ENCODE assay signal across 21 cellular contexts in genomic region chr17:35515027-35515426, GRCh38. TPM values are rescaled to one million over a fixed set of nuclear protein-coding genes. Genes with fewer than 3 reads are reported as not detected.
A peak's percentile ranks its signal among the peaks of the same experiment; 100 is the strongest.
DNase-seq lines count a peak whose midpoint lies in the region; ATAC-seq, FAIRE-seq and TF ChIP-seq lines count a peak whose summit lies in the region.
"Had no signal": no experiment of that assay in that cellular context is flagged by ENCODE, and none has a peak within 500 bp of the region (broad histone marks: within the 10 kb centered on the region; RNA-seq: fewer than 3 reads in every experiment).

No MANE protein-coding gene starts in this region.

- H3K4me3 Mint-ChIP-seq in activated T-cell treated with anti-CD3 and anti-CD28 coated beads, Interleukin-2, amount 50 U/mL, for 24 hours = no peak overlapping the region
- no peak overlapping the region for H3K4me3 Mint-ChIP-seq in activated T-cell treated with anti-CD3 and anti-CD28 coated beads, Interleukin-2, amount 50 U/mL, for 72 hours
- H3K4me3 Mint-ChIP-seq in CD8-positive, alpha-beta T cell = no peak overlapping the region
- H3K4me3 Mint-ChIP-seq in neural crest cell = no peak overlapping the region

- SMC1A ChIA-PET in GM12878 (lab: Charles Lee; ENCODE audit: uncharacterized antibody, unreplicated experiment) = interaction anchor here (0.9 to 1.0 kb wide), 3 partner anchors 9 to 85 kb away, joined by 3 to 4 read pairs (median 4); no protein-coding TSS in a partner anchor

- peaks cover 25% of the 10 kb centered on the region for H3K4me1 ChIP-seq in CD8-positive, alpha-beta T cell (ENCODE audit: insufficient read depth, low read length)
- no peaks in the 10 kb centered on the region for H3K4me1 ChIP-seq in GM12878 (ENCODE audit: control insufficient read depth, insufficient read depth, low read length)

- CTCF ChIA-PET in CD8-positive, alpha-beta T cell (lab: Charles Lee) = interaction anchor here (1.5 kb wide), 1 partner anchor 39 kb away, joined by 5 read pairs; no protein-coding TSS in a partner anchor
- CTCF ChIA-PET in GM12878 (lab: Yijun Ruan, JAX) = interaction anchor here (1.0 to 1.1 kb wide), 2 partner anchors 13 to 206 kb away, joined by 3 read pairs; no protein-coding TSS in a partner anchor

- no peak for DNase-seq in activated T-cell treated with anti-CD3 and anti-CD28 coated beads, Interleukin-2, amount 50 U/mL, for 24 hours
- DNase-seq in activated T-cell treated with anti-CD3 and anti-CD28 coated beads, Interleukin-2, amount 50 U/mL, for 72 hours = no peak
- no peak for DNase-seq in CD8-positive, alpha-beta T cell
- DNase-seq in GM12878 (ENCODE audit: low read depth, low spot score) (no peak), neural crest cell (ENCODE audit: low read depth, low spot score) (no peak), OCI-M2 (lab: John Stamatoyannopoulos, UW; ENCODE audit: unreplicated experiment) (no peak)
- DNase-seq: C1 segment of cervical spinal cord, Caco-2, GF-D8, GM23248, NCI-H1105 treated with DMSO at 0.1 percent for 48 hours, NCI-H187, NCI-H2107, NCI-H2227 treated with DMSO at 0.1 percent for 48 hours, NCI-H510A treated with DMSO at 0.1 percent for 48 hours, NCI-H774, SHP77 had no signal

- TF ChIP-seq CTCF in CD8-positive, alpha-beta T cell (IDR thresholded peaks at IDR 0.05) = no peak
- TF ChIP-seq CTCF in GM12878 (IDR thresholded peaks at IDR 0.05 in 2 of 3, conservative IDR thresholded peaks at IDR 0.05 in 1 of 3; ENCODE audit: control insufficient read depth in 2 of 3, extremely low read depth in 1 of 3, insufficient read depth in 1 of 3, low read depth in 3 of 3, low read length in 3 of 3) (no peak), neural crest cell (conservative IDR thresholded peaks at IDR 0.05) (no peak)

- no peaks in the 10 kb centered on the region for H3K9me3 Mint-ChIP-seq in activated T-cell treated with anti-CD3 and anti-CD28 coated beads, Interleukin-2, amount 50 U/mL, for 24 hours
- no peaks in the 10 kb centered on the region for H3K9me3 Mint-ChIP-seq in activated T-cell treated with anti-CD3 and anti-CD28 coated beads, Interleukin-2, amount 50 U/mL, for 72 hours
- H3K9me3 Mint-ChIP-seq in CD8-positive, alpha-beta T cell = no peaks in the 10 kb centered on the region
- H3K9me3 Mint-ChIP-seq in neural crest cell = no peaks in the 10 kb centered on the region

- H3K27me3 Mint-ChIP-seq in activated T-cell treated with anti-CD3 and anti-CD28 coated beads, Interleukin-2, amount 50 U/mL, for 24 hours = no peaks in the 10 kb centered on the region
- H3K27me3 Mint-ChIP-seq in activated T-cell treated with anti-CD3 and anti-CD28 coated beads, Interleukin-2, amount 50 U/mL, for 72 hours (ENCODE audit: low read depth) = no peaks in the 10 kb centered on the region
- H3K27me3 Mint-ChIP-seq in CD8-positive, alpha-beta T cell (ENCODE audit: low read depth) = no peaks in the 10 kb centered on the region
- peaks cover 76% of the 10 kb centered on the region for H3K27me3 Mint-ChIP-seq in neural crest cell (ENCODE audit: low read depth)

- H3K4me1 Mint-ChIP-seq in activated T-cell treated with anti-CD3 and anti-CD28 coated beads, Interleukin-2, amount 50 U/mL, for 24 hours (ENCODE audit: low read depth) = peaks cover 73% of the 10 kb centered on the region
- H3K4me1 Mint-ChIP-seq in activated T-cell treated with anti-CD3 and anti-CD28 coated beads, Interleukin-2, amount 50 U/mL, for 72 hours (ENCODE audit: low read depth) = peaks cover 84% of the 10 kb centered on the region
- peaks cover 83% of the 10 kb centered on the region for H3K4me1 Mint-ChIP-seq in CD8-positive, alpha-beta T cell (ENCODE audit: low read depth)
- no peaks in the 10 kb centered on the region for H3K4me1 Mint-ChIP-seq in neural crest cell

- RAD21 ChIA-PET in GM12878 (lab: Charles Lee; ENCODE audit: unreplicated experiment) = no interaction called here

- FAIRE-seq in GM12878 (lab: Jason Lieb, UNC) = no peak

- peaks cover 6% of the 10 kb centered on the region for H3K36me3 ChIP-seq in CD8-positive, alpha-beta T cell (ENCODE audit: insufficient read depth, low read length)
- H3K36me3 ChIP-seq in GM12878 (ENCODE audit: control insufficient read depth in 2 of 2, insufficient read depth in 2 of 2, low read length in 1 of 2) = peaks cover 0 to 9% of the 10 kb centered on the region in 2 experiments; a peak in 3 of 4 replicates

- TF ChIP-seq POLR2A in GM12878 (IDR thresholded peaks at IDR 0.05; ENCODE audit: low read depth, low read length) = no peak

- in situ Hi-C loops in GM12878 (cut with MboI) = no loop called here

- no peak overlapping the region for H3K27ac ChIP-seq in CD8-positive, alpha-beta T cell (ENCODE audit: low read depth, low read length)
- no peak overlapping the region for H3K27ac ChIP-seq in GM12878 (ENCODE audit: control insufficient read depth, insufficient read depth)
- H3K27ac ChIP-seq: GM23248 had no signal

- H3K36me3 Mint-ChIP-seq in activated T-cell treated with anti-CD3 and anti-CD28 coated beads, Interleukin-2, amount 50 U/mL, for 24 hours (ENCODE audit: low read depth) = peaks cover 85% of the 10 kb centered on the region
- H3K36me3 Mint-ChIP-seq in activated T-cell treated with anti-CD3 and anti-CD28 coated beads, Interleukin-2, amount 50 U/mL, for 72 hours (ENCODE audit: insufficient read depth in 2 of 2) = peaks cover 28 to 57% of the 10 kb centered on the region in 2 donors
- peaks cover 87% of the 10 kb centered on the region for H3K36me3 Mint-ChIP-seq in CD8-positive, alpha-beta T cell
- H3K36me3 Mint-ChIP-seq in neural crest cell (ENCODE audit: low read depth) = no peaks in the 10 kb centered on the region

- POLR2A ChIA-PET in CD8-positive, alpha-beta T cell (lab: Charles Lee) = no interaction called here
- POLR2A ChIA-PET in GM12878 (lab: Charles Lee) = interaction anchor here (0.6 kb wide), 1 partner anchor 59 kb away, joined by 6 read pairs; no protein-coding TSS in a partner anchor

- intact Hi-C loops in CD8-positive, alpha-beta T cell (cut with DNase I, micrococcal nuclease) = no loop called here
- intact Hi-C loops in GM12878 (cut with micrococcal nuclease; ENCODE audit: unreplicated experiment) = no loop called here

- BruUV-seq in GM12878 (replicated peaks; lab: Mats Ljungman, UMichigan) = TSS peak; percentile 3

- no peak overlapping the region for H2AFZ ChIP-seq in GM12878 (ENCODE audit: control insufficient read depth, low read depth, low read length)
- H2AFZ ChIP-seq: GM23248 had no signal

- WGBS in GM12878 (ENCODE audit: insufficient coverage, insufficient replicate concordance, low lambda C conversion rate, missing lambda C conversion rate) = 92% methylated on average over 21 of the region's 21 CpGs

- no peak for TF ChIP-seq EP300 in GM12878 (IDR thresholded peaks at IDR 0.05; ENCODE audit: borderline replicate concordance in 1 of 2, control insufficient read depth in 1 of 2, low read depth in 2 of 2, low read length in 2 of 2)

- no peak for ATAC-seq in activated T-cell treated with anti-CD3 and anti-CD28 coated beads, Interleukin-2, amount 50 U/mL, for 72 hours (replicated peaks in 1 of 2)
- ATAC-seq in CD8-positive, alpha-beta T cell = no peak
- no peak for ATAC-seq in GM12878
- no peak for ATAC-seq in HG02884 (IDR thresholded peaks at IDR 0.05; ENCODE audit: unreplicated experiment)
- ATAC-seq: HCT116 had no signal

- no peak overlapping the region for H3K4me3 ChIP-seq in CD8-positive, alpha-beta T cell (ENCODE audit: low read depth, low read length)
- H3K4me3 ChIP-seq in GM12878 = no peak overlapping the region
- H3K4me3 ChIP-seq: GM23248 had no signal

- no peaks in the 10 kb centered on the region for H3K27me3 ChIP-seq in CD8-positive, alpha-beta T cell (ENCODE audit: insufficient read depth, low read length)
- H3K27me3 ChIP-seq in GM12878 (replicated peaks in 1 of 2; ENCODE audit: control insufficient read depth in 2 of 2, insufficient read depth in 2 of 2, low read length in 1 of 2) = no peaks in the 10 kb centered on the region

- H3K9me3 ChIP-seq in CD8-positive, alpha-beta T cell (ENCODE audit: low read length) = no peaks in the 10 kb centered on the region
- H3K9me3 ChIP-seq in GM12878 (replicated peaks; ENCODE audit: control insufficient read depth, insufficient read depth, low read length) = no peaks in the 10 kb centered on the region; the same call in 2 of the 3 replicates
- H3K9me3 ChIP-seq: Caco-2 had no signal

- H3K27ac Mint-ChIP-seq in activated T-cell treated with anti-CD3 and anti-CD28 coated beads, Interleukin-2, amount 50 U/mL, for 24 hours = peak overlapping the region; percentile 41
- no peak overlapping the region for H3K27ac Mint-ChIP-seq in activated T-cell treated with anti-CD3 and anti-CD28 coated beads, Interleukin-2, amount 50 U/mL, for 72 hours
- H3K27ac Mint-ChIP-seq in CD8-positive, alpha-beta T cell = peak overlapping the region; percentile 77
- H3K27ac Mint-ChIP-seq in neural crest cell (ENCODE audit: unreplicated experiment) = peak overlapping the region; percentile 38

- TF ChIP-seq RAD21 in GM12878 (IDR thresholded peaks at IDR 0.05; ENCODE audit: insufficient read depth, low read depth, low read length) = no peak

- no peak overlapping the region for H3K9ac ChIP-seq in GM12878 (ENCODE audit: control insufficient read depth, insufficient read depth, low read length)
- H3K9ac ChIP-seq: GM23248 had no signal

- peaks cover 18% of the 10 kb centered on the region for H3K79me2 ChIP-seq in GM12878 (ENCODE audit: control insufficient read depth, insufficient read depth, low read length)

- no peak overlapping the region for H3K4me2 ChIP-seq in GM12878 (ENCODE audit: control insufficient read depth, insufficient read depth)

- no peaks in the 10 kb centered on the region; the same call in 1 of the 2 replicates for H4K20me1 ChIP-seq in GM12878 (ENCODE audit: control insufficient read depth, insufficient read depth)

RNA-seq across cellular contexts. Expression of gene SLFN12L, which starts 22.5 kb away (rescaled TPM):
- 10 to 100 TPM; 59.0 to 73.6 TPM for total RNA-seq in activated T-cell treated with anti-CD3 and anti-CD28 coated beads, Interleukin-2, amount 50 U/mL, for 72 hours
- total RNA-seq in CD8-positive, alpha-beta T cell = 10 to 100 TPM; 39.8 to 41.4 TPM
- 39.1 and 45.9 TPM in 2 replicates for total RNA-seq in GM12878 (2013; cell fraction: nucleolus; rRNA removed)
- total RNA-seq in GM12878 (2014; rRNA removed) (12.0 and 15.6 TPM in 2 replicates), GM12878 (2014; rRNA removed; fragmentation: Illumina TruSeq; extraction: Trizol) (15.2 and 16.6 TPM in 2 replicates), GM12878 (2021) (10.4 and 11.9 TPM in 2 replicates), neural crest cell (not detected in 2 replicates)
- polyA plus RNA-seq in GM12878 (2011; ENCODE audit: low read depth) = 3.4 TPM
- polyA plus RNA-seq in GM12878 (2011; rRNA removed) (21.3 and 28.3 TPM in 2 replicates), GM12878 (2014; fragmentation: Illumina TruSeq; extraction: Trizol) (8.3 and 8.8 TPM in 2 replicates), GM12878 (2014; fragmentation: Nextera tagmentation; extraction: Ambion mirVana) (1 to 10 TPM; 1.0 to 2.5 TPM), GM12878 (2014; rRNA removed) (9.2 and 11.8 TPM in 2 replicates), GM12878 (2016; fragmentation: Nextera tagmentation; extraction: Ambion mirVana) (1 to 10 TPM; 4.8 to 4.9 TPM)
- polyA plus RNA-seq in GM12878 (2011; cell fraction: cytosol; rRNA removed) = 11.8 and 12.2 TPM in 2 replicates
- 28.7 and 34.1 TPM in 2 replicates for polyA plus RNA-seq in GM12878 (2011; cell fraction: nucleus; rRNA removed)
- 3.9 and 5.5 TPM in 2 replicates for polyA plus RNA-seq in GM12878 (2012)
- 49.7 and 52.6 TPM in 2 replicates for polyA minus RNA-seq in GM12878 (2011; rRNA and poly(A)+ RNA removed)
- 13.9 and 18.2 TPM in 2 replicates for polyA minus RNA-seq in GM12878 (2011; cell fraction: cytosol; rRNA and poly(A)+ RNA removed)
- polyA minus RNA-seq in GM12878 (2011; cell fraction: nucleus; rRNA and poly(A)+ RNA removed) = 41.8 and 59.0 TPM in 2 replicates
- total RNA-seq: Caco-2, RPMI7951 had no signal
- polyA plus RNA-seq: GM23248 had no signal

RNA-seq across cellular contexts. Expression of gene SLFN14, which starts 45.6 kb away (rescaled TPM):
- total RNA-seq in activated T-cell treated with anti-CD3 and anti-CD28 coated beads, Interleukin-2, amount 50 U/mL, for 72 hours = not detected
- total RNA-seq in CD8-positive, alpha-beta T cell = not detected
- not detected in 2 replicates for total RNA-seq in GM12878 (2013; cell fraction: nucleolus; rRNA removed)
- total RNA-seq in GM12878 (2014; rRNA removed) (0.06 TPM in 1 of 2 replicates, not detected in the other), GM12878 (2014; rRNA removed; fragmentation: Illumina TruSeq; extraction: Trizol) (not detected in 2 replicates), GM12878 (2021) (not detected in 2 replicates), neural crest cell (not detected in 2 replicates)
- 0.50 TPM for polyA plus RNA-seq in GM12878 (2011; ENCODE audit: low read depth)
- polyA plus RNA-seq in GM12878 (2011; rRNA removed) (not detected in 2 replicates), GM12878 (2014; fragmentation: Illumina TruSeq; extraction: Trizol) (0.05 TPM in 1 of 2 replicates, not detected in the other), GM12878 (2014; fragmentation: Nextera tagmentation; extraction: Ambion mirVana) (under 1 TPM; 0.06 to 0.11 TPM), GM12878 (2014; rRNA removed) (not detected in 2 replicates), GM12878 (2016; fragmentation: Nextera tagmentation; extraction: Ambion mirVana) (not detected)
- polyA plus RNA-seq in GM12878 (2011; cell fraction: cytosol; rRNA removed) = not detected in 2 replicates
- polyA plus RNA-seq in GM12878 (2011; cell fraction: nucleus; rRNA removed) = not detected in 2 replicates
- polyA plus RNA-seq in GM12878 (2012) = 0.38 and 0.51 TPM in 2 replicates
- not detected in 2 replicates for polyA minus RNA-seq in GM12878 (2011; rRNA and poly(A)+ RNA removed)
- polyA minus RNA-seq in GM12878 (2011; cell fraction: cytosol; rRNA and poly(A)+ RNA removed) = not detected in 2 replicates
- polyA minus RNA-seq in GM12878 (2011; cell fraction: nucleus; rRNA and poly(A)+ RNA removed) = not detected in 2 replicates
- total RNA-seq: A673, Caco-2, GM23248, RPMI7951 had no signal
- polyA plus RNA-seq: GM23248 had no signal

Comparison
In these comparisons a context has a peak if more than half of its experiments do, and no peak if none do; other contexts are left out.
1. RNA of gene SLFN12L, which starts 22.5 kb away (total RNA-seq): 59.0 to 73.6 TPM in activated T-cell treated with anti-CD3 and anti-CD28 coated beads, Interleukin-2, amount 50 U/mL, for 72 hours, 39.8 to 41.4 TPM in CD8-positive, alpha-beta T cell and 10.4 to 45.9 TPM in GM12878; not detected in neural crest cell; every median in the first group is over 10 times any median in the second.